ENCODE assay signal across 1 cellular context in the genomic region with DNA sequence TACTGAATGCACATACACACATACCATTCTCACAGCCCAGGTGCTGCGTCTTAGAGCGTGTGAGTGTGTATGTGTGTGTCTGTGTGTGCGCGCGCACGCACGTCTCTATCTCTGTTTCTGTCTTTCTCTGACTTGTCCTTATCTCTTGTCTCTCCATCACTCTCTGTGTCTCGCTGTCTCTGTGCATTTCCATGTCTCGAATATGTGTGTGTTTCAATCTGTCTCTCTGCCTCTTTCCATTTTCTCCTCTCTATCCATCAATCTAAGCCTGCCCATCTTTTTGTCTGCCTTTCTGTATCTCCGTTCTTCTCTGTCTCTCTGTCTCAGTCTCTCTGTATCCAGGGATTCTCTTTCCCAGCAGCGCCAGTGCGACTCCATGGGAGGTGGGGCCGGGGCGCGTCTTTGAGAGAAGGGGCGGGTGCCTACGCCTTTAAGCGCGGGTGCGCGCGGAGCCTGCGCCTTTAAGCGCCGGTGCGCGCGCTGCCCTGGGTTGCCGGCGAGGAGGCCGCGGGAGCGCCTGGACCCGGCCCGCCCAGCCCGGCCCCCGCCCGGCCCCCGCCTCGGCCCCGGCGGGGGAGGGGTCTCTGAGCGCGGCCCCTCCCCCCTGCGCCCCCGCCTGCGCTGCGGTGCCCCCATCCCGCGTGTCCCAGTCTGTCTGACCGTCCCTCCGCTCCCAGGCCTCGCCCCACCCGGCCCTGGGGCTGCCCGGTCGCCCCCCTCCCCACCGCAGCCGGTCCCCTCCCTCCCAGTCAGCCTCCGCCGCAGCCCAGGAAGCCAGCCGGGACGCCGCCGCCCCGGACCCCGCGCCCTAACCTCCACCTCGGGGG.
TF ChIP-seq lines count a peak whose summit lies in the region.

A gene with protein sequence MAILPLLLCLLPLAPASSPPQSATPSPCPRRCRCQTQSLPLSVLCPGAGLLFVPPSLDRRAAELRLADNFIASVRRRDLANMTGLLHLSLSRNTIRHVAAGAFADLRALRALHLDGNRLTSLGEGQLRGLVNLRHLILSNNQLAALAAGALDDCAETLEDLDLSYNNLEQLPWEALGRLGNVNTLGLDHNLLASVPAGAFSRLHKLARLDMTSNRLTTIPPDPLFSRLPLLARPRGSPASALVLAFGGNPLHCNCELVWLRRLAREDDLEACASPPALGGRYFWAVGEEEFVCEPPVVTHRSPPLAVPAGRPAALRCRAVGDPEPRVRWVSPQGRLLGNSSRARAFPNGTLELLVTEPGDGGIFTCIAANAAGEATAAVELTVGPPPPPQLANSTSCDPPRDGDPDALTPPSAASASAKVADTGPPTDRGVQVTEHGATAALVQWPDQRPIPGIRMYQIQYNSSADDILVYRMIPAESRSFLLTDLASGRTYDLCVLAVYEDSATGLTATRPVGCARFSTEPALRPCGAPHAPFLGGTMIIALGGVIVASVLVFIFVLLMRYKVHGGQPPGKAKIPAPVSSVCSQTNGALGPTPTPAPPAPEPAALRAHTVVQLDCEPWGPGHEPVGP (plus strand): TSS at position 464 of the 827 bp plus-strand sequence. CDS start 3,052 bp downstream, outside the sequence.

TF ChIP-seq in HEK293, 187 proteins besides CTCF, POLR2A, EP300 and RAD21 (continued from another document):
- TF ChIP-seq, protein P1, sequence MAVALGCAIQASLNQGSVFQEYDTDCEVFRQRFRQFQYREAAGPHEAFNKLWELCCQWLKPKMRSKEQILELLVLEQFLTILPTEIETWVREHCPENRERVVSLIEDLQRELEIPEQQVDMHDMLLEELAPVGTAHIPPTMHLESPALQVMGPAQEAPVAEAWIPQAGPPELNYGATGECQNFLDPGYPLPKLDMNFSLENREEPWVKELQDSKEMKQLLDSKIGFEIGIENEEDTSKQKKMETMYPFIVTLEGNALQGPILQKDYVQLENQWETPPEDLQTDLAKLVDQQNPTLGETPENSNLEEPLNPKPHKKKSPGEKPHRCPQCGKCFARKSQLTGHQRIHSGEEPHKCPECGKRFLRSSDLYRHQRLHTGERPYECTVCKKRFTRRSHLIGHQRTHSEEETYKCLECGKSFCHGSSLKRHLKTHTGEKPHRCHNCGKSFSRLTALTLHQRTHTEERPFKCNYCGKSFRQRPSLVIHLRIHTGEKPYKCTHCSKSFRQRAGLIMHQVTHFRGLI (tag by site-specific recombination; IDR thresholded peaks at IDR 0.05), result no peak
- no peak for TF ChIP-seq ZNF596 (tag by site-specific recombination; IDR thresholded peaks at IDR 0.05)
- TF ChIP-seq ZNF239 (tag by site-specific recombination; IDR thresholded peaks at IDR 0.05), result no peak; the same call in 1 of the 2 replicates
- TF ChIP-seq ZNF610 (tag by site-specific recombination; IDR thresholded peaks at IDR 0.05; ENCODE audit: borderline replicate concordance), result no peak
- no peak for TF ChIP-seq ZNF529 (tag by site-specific recombination; IDR thresholded peaks at IDR 0.05; ENCODE audit: insufficient replicate concordance)
- TF ChIP-seq ZNF791 (tag by site-specific recombination; IDR thresholded peaks at IDR 0.05), result peak; percentile 20; the same call in 1 of the 2 replicates
- no peak for TF ChIP-seq ZNF48 (tag by site-specific recombination; IDR thresholded peaks at IDR 0.05)
- TF ChIP-seq ZNF175 (tag by site-specific recombination; IDR thresholded peaks at IDR 0.05), result no peak
- no peak; the same call in 1 of the 2 replicates for TF ChIP-seq ZNF548 (tag by site-specific recombination; IDR thresholded peaks at IDR 0.05)
- TF ChIP-seq, protein P2, sequence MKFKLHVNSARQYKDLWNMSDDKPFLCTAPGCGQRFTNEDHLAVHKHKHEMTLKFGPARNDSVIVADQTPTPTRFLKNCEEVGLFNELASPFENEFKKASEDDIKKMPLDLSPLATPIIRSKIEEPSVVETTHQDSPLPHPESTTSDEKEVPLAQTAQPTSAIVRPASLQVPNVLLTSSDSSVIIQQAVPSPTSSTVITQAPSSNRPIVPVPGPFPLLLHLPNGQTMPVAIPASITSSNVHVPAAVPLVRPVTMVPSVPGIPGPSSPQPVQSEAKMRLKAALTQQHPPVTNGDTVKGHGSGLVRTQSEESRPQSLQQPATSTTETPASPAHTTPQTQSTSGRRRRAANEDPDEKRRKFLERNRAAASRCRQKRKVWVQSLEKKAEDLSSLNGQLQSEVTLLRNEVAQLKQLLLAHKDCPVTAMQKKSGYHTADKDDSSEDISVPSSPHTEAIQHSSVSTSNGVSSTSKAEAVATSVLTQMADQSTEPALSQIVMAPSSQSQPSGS (tag by site-specific recombination; IDR thresholded peaks at IDR 0.05; ENCODE audit: low read depth), result no peak
- no peak for TF ChIP-seq ZNF426 (tag by site-specific recombination; IDR thresholded peaks at IDR 0.05)
- TF ChIP-seq OVOL3 (tag by site-specific recombination; IDR thresholded peaks at IDR 0.05), result no peak
- TF ChIP-seq KLF9 (tag by site-specific recombination; IDR thresholded peaks at IDR 0.05; ENCODE audit: low read depth), result peak; percentile 87
- no peak; the same call in 1 of the 2 replicates for TF ChIP-seq ZSCAN16 (tag by site-specific recombination; IDR thresholded peaks at IDR 0.05)
- TF ChIP-seq ZNF76 (tag by site-specific recombination; IDR thresholded peaks at IDR 0.05; ENCODE audit: borderline replicate concordance, low read depth), result peak; percentile 85
- TF ChIP-seq SP7 (tag by site-specific recombination; IDR thresholded peaks at IDR 0.05), result peak; percentile 86
- TF ChIP-seq ZBTB21 (tag by site-specific recombination; IDR thresholded peaks at IDR 0.05), result peak; percentile 85
- TF ChIP-seq ZNF785 (tag by site-specific recombination; IDR thresholded peaks at IDR 0.05), result no peak; the same call in 1 of the 2 replicates
TF ChIP-seq in HEK293: peak in this region for 59.
